17 cellular contexts compared by ENCODE assay signal in genomic region chr14:100363053-100363452, GRCh38. TPM values are rescaled to one million over a fixed set of nuclear protein-coding genes. Genes with fewer than 3 reads are reported as not detected.
"Had no signal": no experiment of that assay in that cellular context is flagged by ENCODE, and none has a peak within 500 bp of the region (broad histone marks: within the 10 kb centered on the region; RNA-seq: fewer than 3 reads in every experiment).

No MANE protein-coding gene starts in this region.

- H3K27me3 ChIP-seq: left lung, transverse colon had no signal

- H3K27me3 Mint-ChIP-seq: activated CD4-positive, alpha-beta T cell treated with anti-CD3 and anti-CD28 coated beads, Interleukin-2, amount 10 ng/mL, durations not matched to agents 7 days and 5 days; activated naive CD8-positive, alpha-beta T cell treated with anti-CD3 and anti-CD28 coated beads, Interleukin-2, amount 50 U/mL, for 24 hours; naive thymus-derived CD8-positive, alpha-beta T cell had no signal

- H3K27ac Mint-ChIP-seq: activated CD4-positive, alpha-beta T cell treated with anti-CD3 and anti-CD28 coated beads, Interleukin-2, amount 10 ng/mL, durations not matched to agents 7 days and 5 days; activated naive CD8-positive, alpha-beta T cell treated with anti-CD3 and anti-CD28 coated beads, Interleukin-2, amount 50 U/mL, for 24 hours; naive thymus-derived CD8-positive, alpha-beta T cell had no signal

- H3K27ac ChIP-seq: parathyroid adenoma had no signal

- H3K4me1 ChIP-seq: parathyroid adenoma had no signal

- H3K9me3 ChIP-seq: left lung, transverse colon had no signal

- DNase-seq: activated CD4-positive, alpha-beta T cell treated with anti-CD3 and anti-CD28 coated beads, Interleukin-2, amount 10 ng/mL, durations not matched to agents 7 days and 5 days; activated CD8-positive, alpha-beta memory T cell treated with anti-CD3 and anti-CD28 coated beads for 24 hours; activated naive CD4-positive, alpha-beta T cell treated with Interleukin-2 at 50 U/mL for 16 hours; activated naive CD8-positive, alpha-beta T cell treated with anti-CD3 and anti-CD28 coated beads, Interleukin-2, amount 50 U/mL, for 24 hours; aorta; cortex of kidney; effector CD4-positive, alpha-beta T cell; left lung; naive thymus-derived CD8-positive, alpha-beta T cell; stimulated activated CD4-positive, alpha-beta T cell treated with anti-CD3 and anti-CD28 coated beads, Interleukin-15, amount 100 ng/mL, for 24 hours; stimulated activated CD4-positive, alpha-beta T cell treated with anti-CD3 and anti-CD28 coated beads, Interleukin-4, amount 100 ng/mL, for 24 hours; stimulated activated naive CD4-positive, alpha-beta T cell treated with Interleukin-2 at 50 U/mL for 16 hours; transverse colon had no signal

- H3K4me3 ChIP-seq: left lung, transverse colon had no signal

- H3K4me3 Mint-ChIP-seq: activated CD4-positive, alpha-beta T cell treated with anti-CD3 and anti-CD28 coated beads, Interleukin-2, amount 10 ng/mL, durations not matched to agents 7 days and 5 days; activated naive CD8-positive, alpha-beta T cell treated with anti-CD3 and anti-CD28 coated beads, Interleukin-2, amount 50 U/mL, for 24 hours; naive thymus-derived CD8-positive, alpha-beta T cell had no signal

- FAIRE-seq: frontal cortex, keratinocyte had no signal

- H3K9ac ChIP-seq: parathyroid adenoma had no signal

- H3K9me3 Mint-ChIP-seq: activated CD4-positive, alpha-beta T cell treated with anti-CD3 and anti-CD28 coated beads, Interleukin-2, amount 10 ng/mL, durations not matched to agents 7 days and 5 days; activated naive CD8-positive, alpha-beta T cell treated with anti-CD3 and anti-CD28 coated beads, Interleukin-2, amount 50 U/mL, for 24 hours; naive thymus-derived CD8-positive, alpha-beta T cell had no signal

RNA-seq across cellular contexts. Expression of gene SLC25A47, which starts 39.9 kb away (rescaled TPM):
- total RNA-seq: activated CD4-positive, alpha-beta T cell treated with anti-CD3 and anti-CD28 coated beads, Interleukin-2, amount 10 ng/mL, durations not matched to agents 7 days and 5 days; aorta; frontal cortex; left lung; naive thymus-derived CD8-positive, alpha-beta T cell; T-helper 2 cell treated with Interferon-gamma antibody and Interleukin-4, amounts not matched to agents 100 ng/mL and 5 ng/mL, for 36 hours had no signal
- polyA plus RNA-seq: aorta; keratinocyte; naive thymus-derived CD8-positive, alpha-beta T cell had no signal
